22 cellular contexts compared by ENCODE assay signal in genomic region chr2:128552141-128552805, GRCh38.
DNase-seq lines count a peak whose midpoint lies in the region; ATAC-seq and TF ChIP-seq lines count a peak whose summit lies in the region.
"Had no signal": no experiment of that assay in that cellular context is flagged by ENCODE, and none has a peak within 500 bp of the region (broad histone marks: within the 10 kb centered on the region; RNA-seq: fewer than 3 reads in every experiment).

No MANE protein-coding gene starts in this region.

- H3K4me3 Mint-ChIP-seq in osteocyte (ENCODE audit: unreplicated experiment), result no peak overlapping the region
- H3K4me3 Mint-ChIP-seq: B cell, H9 had no signal

- H3K36me3 Mint-ChIP-seq in osteocyte (ENCODE audit: unreplicated experiment), result no peaks in the 10 kb centered on the region

- no peak overlapping the region for H3K27ac ChIP-seq in substantia nigra (ENCODE audit: low read depth, low read length, poor library complexity, severe bottlenecking)
- H3K27ac ChIP-seq: A549, GM23248, SJCRH30 had no signal

- peaks cover 22% of the 10 kb centered on the region for H3K4me1 Mint-ChIP-seq in osteocyte (ENCODE audit: unreplicated experiment)
- H3K4me1 Mint-ChIP-seq: B cell had no signal

- ATAC-seq in left ventricle myocardium superior (peak; percentile 12), Right ventricle myocardium superior (ENCODE audit: poor library complexity) (no peak), left lobe of liver (no peak)
- ATAC-seq: A549, SK-N-SH treated with all-trans-retinoic acid at 6 μM for 48 hours had no signal

- no peak for TF ChIP-seq CTCF in osteocyte (IDR thresholded peaks at IDR 0.05)

- no peak for DNase-seq in left ventricle myocardium superior
- DNase-seq in Right ventricle myocardium superior, result no peak
- DNase-seq in left lobe of liver (ENCODE audit: low spot score), result peak; percentile 34
- DNase-seq in osteocyte (ENCODE audit: extremely low spot score, unreplicated experiment), result peak; percentile 66
- DNase-seq in substantia nigra (lab: John Stamatoyannopoulos, UW), result no peak
- DNase-seq in Ammon's horn (ENCODE audit: low spot score), result no peak
- DNase-seq in NCI-H1417 (lab: John Stamatoyannopoulos, UW), result no peak
- DNase-seq: DMS153, DND-41, GM23248, H9, KG1, MG63, NCI-H1105 treated with DMSO at 0.1 percent for 48 hours, NCI-H2029, NCI-H446, NCI-H524 treated with DMSO at 0.1 percent for 48 hours, NCI-H774, SJCRH30 had no signal

- intact Hi-C loops in left ventricle myocardium superior (cut with micrococcal nuclease), result no loop called here
- intact Hi-C loops in Right ventricle myocardium superior (cut with DNase I), result no loop called here

- H3K27ac Mint-ChIP-seq in osteocyte (ENCODE audit: unreplicated experiment), result no peak overlapping the region
- H3K27ac Mint-ChIP-seq: B cell had no signal

- H3K9me3 Mint-ChIP-seq in osteocyte (ENCODE audit: unreplicated experiment), result peaks cover 4% of the 10 kb centered on the region

- H3K27me3 Mint-ChIP-seq in osteocyte (ENCODE audit: unreplicated experiment), result no peaks in the 10 kb centered on the region

Comparison
In these comparisons a context has a peak if more than half of its experiments do, and no peak if none do; other contexts are left out.
1. DNase-seq: peak in left lobe of liver (single experiment) and osteocyte (single experiment); none in left ventricle myocardium superior (single experiment), Right ventricle myocardium superior (single experiment), substantia nigra (0 of 49), Ammon's horn (single experiment) and NCI-H1417 (0 of 3).